10 cellular contexts compared by ENCODE assay signal in the genomic region with DNA sequence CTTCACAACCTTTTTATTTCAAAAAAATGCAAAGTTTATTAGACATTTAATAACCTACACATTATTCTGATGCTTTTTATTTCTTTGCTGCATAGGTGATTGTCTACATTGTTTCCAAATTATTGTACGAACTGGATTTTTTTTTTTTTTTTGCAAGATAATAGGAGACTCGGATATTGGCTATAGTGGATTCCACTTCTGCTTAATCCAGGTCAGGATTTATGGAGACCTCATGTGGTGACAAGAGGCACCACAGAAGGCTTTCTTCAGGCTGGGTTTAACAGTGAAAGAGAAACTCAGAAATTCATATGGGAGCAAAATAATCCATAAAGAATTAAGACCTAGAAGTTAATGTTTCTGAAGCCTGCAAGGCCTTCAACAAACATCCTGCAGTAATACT. TPM values are rescaled to one million over a fixed set of nuclear protein-coding genes. Genes with fewer than 3 reads are reported as not detected.
DNase-seq lines count a peak whose midpoint lies in the region; ATAC-seq and TF ChIP-seq lines count a peak whose summit lies in the region.
"Had no signal": no experiment of that assay in that cellular context is flagged by ENCODE, and none has a peak within 500 bp of the region (broad histone marks: within the 10 kb centered on the region; RNA-seq: fewer than 3 reads in every experiment).

No MANE protein-coding gene starts in this region.

- no peaks in the 10 kb centered on the region for H3K9me3 Mint-ChIP-seq in osteocyte (ENCODE audit: unreplicated experiment)
- H3K9me3 Mint-ChIP-seq: IgD-negative memory B cell had no signal

- H3K4me1 ChIP-seq in OCI-LY7 (ENCODE audit: insufficient read depth, low read length, poor library complexity, severe bottlenecking): no peaks in the 10 kb centered on the region

- H3K27ac ChIP-seq in dorsolateral prefrontal cortex (peak overlapping the region in 1 of 59 donors; percentile 24), OCI-LY7 (ENCODE audit: low read depth, low read length, poor library complexity, severe bottlenecking) (no peak overlapping the region)

- no peak overlapping the region for H2AFZ ChIP-seq in OCI-LY7 (ENCODE audit: low read length)

- peak overlapping the region; percentile 60 for H3K27ac Mint-ChIP-seq in osteocyte (ENCODE audit: unreplicated experiment)
- H3K27ac Mint-ChIP-seq: IgD-negative memory B cell had no signal

- no peak for ATAC-seq in HG03175 (IDR thresholded peaks at IDR 0.05; ENCODE audit: unreplicated experiment)

- H3K36me3 Mint-ChIP-seq in osteocyte (ENCODE audit: unreplicated experiment): no peaks in the 10 kb centered on the region
- H3K36me3 Mint-ChIP-seq: IgD-negative memory B cell had no signal

- DNase-seq in ELR (ENCODE audit: low read depth): peak; percentile 70
- DNase-seq in NCI-H1694 treated with DMSO at 0.1 percent for 48 hours (lab: John Stamatoyannopoulos, UW): peak; percentile 13
- no peak for DNase-seq in dorsolateral prefrontal cortex
- DNase-seq in osteocyte (ENCODE audit: extremely low spot score, unreplicated experiment): no peak
- DNase-seq in OCI-LY7 (ENCODE audit: low spot score): no peak
- DNase-seq in NCI-H2029 (lab: John Stamatoyannopoulos, UW): no peak
- DNase-seq in activated CD4-positive, CD25-positive, alpha-beta regulatory T cell treated with anti-CD3 and anti-CD28 coated beads, Interleukin-2, amount 50 U/mL, for 72 hours: no peak
- DNase-seq: sigmoid colon had no signal

- POLR2A ChIA-PET in OCI-LY7 (lab: Charles Lee): no interaction called here

- H3K36me3 ChIP-seq in OCI-LY7 (ENCODE audit: insufficient read depth, low read length): no peaks in the 10 kb centered on the region
- H3K36me3 ChIP-seq: sigmoid colon had no signal

- peaks cover 29% of the 10 kb centered on the region for H3K4me1 Mint-ChIP-seq in osteocyte (ENCODE audit: unreplicated experiment)

- no peak overlapping the region for H3K4me2 ChIP-seq in OCI-LY7 (ENCODE audit: low read length)

- H3K9me2 ChIP-seq in OCI-LY7 (ENCODE audit: insufficient read depth, low read length): no peaks in the 10 kb centered on the region

- no peaks in the 10 kb centered on the region for H3K27me3 Mint-ChIP-seq in osteocyte (ENCODE audit: unreplicated experiment)

- H3K79me2 ChIP-seq in OCI-LY7 (ENCODE audit: insufficient read depth, low read depth, low read length): no peaks in the 10 kb centered on the region

- intact Hi-C loops in dorsolateral prefrontal cortex (cut with DNase I): loop anchor here in 1 of 2 donors (10.0 kb wide), 2 partner anchors 1025 to 1555 kb away; no protein-coding TSS in a partner anchor
- intact Hi-C loops in OCI-LY7 (cut with micrococcal nuclease; ENCODE audit: unreplicated experiment): loop anchor here (5.0 to 10.0 kb wide), 3 partner anchors 742 to 1557 kb away; no protein-coding TSS in a partner anchor

- no peaks in the 10 kb centered on the region for H3K9me3 ChIP-seq in OCI-LY7 (ENCODE audit: low read length)
- H3K9me3 ChIP-seq: sigmoid colon had no signal

- H3K4me3 ChIP-seq in dorsolateral prefrontal cortex (no peak overlapping the region), OCI-LY7 (ENCODE audit: low read depth, low read length, poor library complexity, severe bottlenecking) (no peak overlapping the region)
- H3K4me3 ChIP-seq: sigmoid colon had no signal

- H4K20me1 ChIP-seq in OCI-LY7 (ENCODE audit: insufficient read depth, low read length): no peaks in the 10 kb centered on the region

- no peak overlapping the region for H3K4me3 Mint-ChIP-seq in osteocyte (ENCODE audit: unreplicated experiment)
- H3K4me3 Mint-ChIP-seq: IgD-negative memory B cell had no signal

- CTCF ChIA-PET in OCI-LY7 (lab: Charles Lee; ENCODE audit: unreplicated experiment): no interaction called here

- BruUV-seq in OCI-LY7 (replicated peaks; lab: Mats Ljungman, UMichigan): no TSS peak

- H3K27me3 ChIP-seq in dorsolateral prefrontal cortex: peaks cover 0 to 24% (median 7%) of the 10 kb centered on the region in 45 donors

- TF ChIP-seq CTCF in dorsolateral prefrontal cortex (IDR thresholded peaks at IDR 0.05 in 54 of 56, conservative IDR thresholded peaks at IDR 0.05 in 2 of 56; ENCODE audit: low read depth in 1 of 56, partially characterized antibody in 56 of 56): peak in 50 of 56 donors; percentile 10 to 57 (median 42)
- TF ChIP-seq CTCF in osteocyte (IDR thresholded peaks at IDR 0.05): peak; percentile 74
- TF ChIP-seq CTCF in OCI-LY7 (conservative IDR thresholded peaks at IDR 0.05; ENCODE audit: low read length): no peak; the same call in 1 of the 2 replicates

RNA-seq across cellular contexts. Expression of a gene that starts 2.4 kb away (rescaled TPM):
- total RNA-seq in dorsolateral prefrontal cortex (10 to 100 TPM; 17.5 to 93.1 (median 45.8) TPM), osteocyte (45.6 and 55.6 TPM in 2 replicates), OCI-LY7 (2022) (not detected in 2 replicates)
- not detected in 2 replicates for total RNA-seq in OCI-LY7 (2014; rRNA removed; shearing (Covaris generic))

Comparison
In these comparisons a context has a peak if more than half of its experiments do, and no peak if none do; other contexts are left out.
1. DNase-seq: peak in ELR (single experiment) and NCI-H1694 treated with DMSO at 0.1 percent for 48 hours (single experiment); none in dorsolateral prefrontal cortex (0 of 10), osteocyte (single experiment), OCI-LY7 (single experiment), NCI-H2029 (single experiment) and activated CD4-positive, CD25-positive, alpha-beta regulatory T cell treated with anti-CD3 and anti-CD28 coated beads, Interleukin-2, amount 50 U/mL, for 72 hours (single experiment).
2. RNA of a gene that starts 2.4 kb away (total RNA-seq): 17.5 to 93.1 TPM in dorsolateral prefrontal cortex and 45.6 to 55.6 TPM in osteocyte; not detected in OCI-LY7; every median in the first group is over 10 times any median in the second.